ENCODE assay signal across 1 cellular context in genomic region chr10:32149257-32149955, GRCh38.
TF ChIP-seq lines count a peak whose summit lies in the region.

No MANE protein-coding gene starts in this region.

TF ChIP-seq in GM12878, 131 proteins besides CTCF, POLR2A, EP300 and RAD21 (continued from another document and continues in another):
- TF ChIP-seq, protein P1, sequence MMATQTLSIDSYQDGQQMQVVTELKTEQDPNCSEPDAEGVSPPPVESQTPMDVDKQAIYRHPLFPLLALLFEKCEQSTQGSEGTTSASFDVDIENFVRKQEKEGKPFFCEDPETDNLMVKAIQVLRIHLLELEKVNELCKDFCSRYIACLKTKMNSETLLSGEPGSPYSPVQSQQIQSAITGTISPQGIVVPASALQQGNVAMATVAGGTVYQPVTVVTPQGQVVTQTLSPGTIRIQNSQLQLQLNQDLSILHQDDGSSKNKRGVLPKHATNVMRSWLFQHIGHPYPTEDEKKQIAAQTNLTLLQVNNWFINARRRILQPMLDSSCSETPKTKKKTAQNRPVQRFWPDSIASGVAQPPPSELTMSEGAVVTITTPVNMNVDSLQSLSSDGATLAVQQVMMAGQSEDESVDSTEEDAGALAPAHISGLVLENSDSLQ (IDR thresholded peaks at IDR 0.05): peak; percentile 86
- TF ChIP-seq MEF2B (IDR thresholded peaks at IDR 0.05; ENCODE audit: partially characterized antibody, poor library complexity, severe bottlenecking): no peak
- TF ChIP-seq, protein P2, sequence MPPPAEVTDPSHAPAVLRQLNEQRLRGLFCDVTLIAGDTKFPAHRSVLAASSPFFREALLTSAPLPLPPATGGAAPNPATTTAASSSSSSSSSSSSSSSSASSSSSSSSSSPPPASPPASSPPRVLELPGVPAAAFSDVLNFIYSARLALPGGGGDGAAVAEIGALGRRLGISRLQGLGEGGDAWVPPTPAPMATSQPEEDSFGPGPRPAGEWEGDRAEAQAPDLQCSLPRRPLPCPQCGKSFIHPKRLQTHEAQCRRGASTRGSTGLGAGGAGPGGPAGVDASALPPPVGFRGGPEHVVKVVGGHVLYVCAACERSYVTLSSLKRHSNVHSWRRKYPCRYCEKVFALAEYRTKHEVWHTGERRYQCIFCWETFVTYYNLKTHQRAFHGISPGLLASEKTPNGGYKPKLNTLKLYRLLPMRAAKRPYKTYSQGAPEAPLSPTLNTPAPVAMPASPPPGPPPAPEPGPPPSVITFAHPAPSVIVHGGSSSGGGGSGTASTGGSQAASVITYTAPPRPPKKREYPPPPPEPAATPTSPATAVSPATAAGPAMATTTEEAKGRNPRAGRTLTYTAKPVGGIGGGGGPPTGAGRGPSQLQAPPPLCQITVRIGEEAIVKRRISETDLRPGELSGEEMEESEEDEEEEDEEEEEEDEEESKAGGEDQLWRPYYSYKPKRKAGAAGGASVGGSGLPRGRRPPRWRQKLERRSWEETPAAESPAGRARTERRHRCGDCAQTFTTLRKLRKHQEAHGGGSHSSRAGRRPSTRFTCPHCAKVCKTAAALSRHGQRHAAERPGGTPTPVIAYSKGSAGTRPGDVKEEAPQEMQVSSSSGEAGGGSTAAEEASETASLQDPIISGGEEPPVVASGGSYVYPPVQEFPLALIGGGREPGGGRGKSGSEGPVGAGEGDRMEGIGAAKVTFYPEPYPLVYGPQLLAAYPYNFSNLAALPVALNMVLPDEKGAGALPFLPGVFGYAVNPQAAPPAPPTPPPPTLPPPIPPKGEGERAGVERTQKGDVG (CRISPR knock-in tag; IDR thresholded peaks at IDR 0.05): no peak
- peak; percentile 66; the same call in 1 of the 2 replicates for TF ChIP-seq FOXM1 (IDR thresholded peaks at IDR 0.05; ENCODE audit: low read depth, low read length)
- TF ChIP-seq, protein P3, sequence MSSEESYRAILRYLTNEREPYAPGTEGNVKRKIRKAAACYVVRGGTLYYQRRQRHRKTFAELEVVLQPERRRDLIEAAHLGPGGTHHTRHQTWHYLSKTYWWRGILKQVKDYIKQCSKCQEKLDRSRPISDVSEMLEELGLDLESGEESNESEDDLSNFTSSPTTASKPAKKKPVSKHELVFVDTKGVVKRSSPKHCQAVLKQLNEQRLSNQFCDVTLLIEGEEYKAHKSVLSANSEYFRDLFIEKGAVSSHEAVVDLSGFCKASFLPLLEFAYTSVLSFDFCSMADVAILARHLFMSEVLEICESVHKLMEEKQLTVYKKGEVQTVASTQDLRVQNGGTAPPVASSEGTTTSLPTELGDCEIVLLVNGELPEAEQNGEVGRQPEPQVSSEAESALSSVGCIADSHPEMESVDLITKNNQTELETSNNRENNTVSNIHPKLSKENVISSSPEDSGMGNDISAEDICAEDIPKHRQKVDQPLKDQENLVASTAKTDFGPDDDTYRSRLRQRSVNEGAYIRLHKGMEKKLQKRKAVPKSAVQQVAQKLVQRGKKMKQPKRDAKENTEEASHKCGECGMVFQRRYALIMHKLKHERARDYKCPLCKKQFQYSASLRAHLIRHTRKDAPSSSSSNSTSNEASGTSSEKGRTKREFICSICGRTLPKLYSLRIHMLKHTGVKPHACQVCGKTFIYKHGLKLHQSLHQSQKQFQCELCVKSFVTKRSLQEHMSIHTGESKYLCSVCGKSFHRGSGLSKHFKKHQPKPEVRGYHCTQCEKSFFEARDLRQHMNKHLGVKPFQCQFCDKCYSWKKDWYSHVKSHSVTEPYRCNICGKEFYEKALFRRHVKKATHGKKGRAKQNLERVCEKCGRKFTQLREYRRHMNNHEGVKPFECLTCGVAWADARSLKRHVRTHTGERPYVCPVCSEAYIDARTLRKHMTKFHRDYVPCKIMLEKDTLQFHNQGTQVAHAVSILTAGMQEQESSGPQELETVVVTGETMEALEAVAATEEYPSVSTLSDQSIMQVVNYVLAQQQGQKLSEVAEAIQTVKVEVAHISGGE (CRISPR knock-in tag; IDR thresholded peaks at IDR 0.05): no peak
- no peak for TF ChIP-seq STAT3 (IDR thresholded peaks at IDR 0.05; ENCODE audit: low read depth, low read length)
- TF ChIP-seq NR2C2 (IDR thresholded peaks at IDR 0.05; ENCODE audit: borderline replicate concordance, control insufficient read depth, insufficient read length, low read depth): no peak
- TF ChIP-seq, protein P4, sequence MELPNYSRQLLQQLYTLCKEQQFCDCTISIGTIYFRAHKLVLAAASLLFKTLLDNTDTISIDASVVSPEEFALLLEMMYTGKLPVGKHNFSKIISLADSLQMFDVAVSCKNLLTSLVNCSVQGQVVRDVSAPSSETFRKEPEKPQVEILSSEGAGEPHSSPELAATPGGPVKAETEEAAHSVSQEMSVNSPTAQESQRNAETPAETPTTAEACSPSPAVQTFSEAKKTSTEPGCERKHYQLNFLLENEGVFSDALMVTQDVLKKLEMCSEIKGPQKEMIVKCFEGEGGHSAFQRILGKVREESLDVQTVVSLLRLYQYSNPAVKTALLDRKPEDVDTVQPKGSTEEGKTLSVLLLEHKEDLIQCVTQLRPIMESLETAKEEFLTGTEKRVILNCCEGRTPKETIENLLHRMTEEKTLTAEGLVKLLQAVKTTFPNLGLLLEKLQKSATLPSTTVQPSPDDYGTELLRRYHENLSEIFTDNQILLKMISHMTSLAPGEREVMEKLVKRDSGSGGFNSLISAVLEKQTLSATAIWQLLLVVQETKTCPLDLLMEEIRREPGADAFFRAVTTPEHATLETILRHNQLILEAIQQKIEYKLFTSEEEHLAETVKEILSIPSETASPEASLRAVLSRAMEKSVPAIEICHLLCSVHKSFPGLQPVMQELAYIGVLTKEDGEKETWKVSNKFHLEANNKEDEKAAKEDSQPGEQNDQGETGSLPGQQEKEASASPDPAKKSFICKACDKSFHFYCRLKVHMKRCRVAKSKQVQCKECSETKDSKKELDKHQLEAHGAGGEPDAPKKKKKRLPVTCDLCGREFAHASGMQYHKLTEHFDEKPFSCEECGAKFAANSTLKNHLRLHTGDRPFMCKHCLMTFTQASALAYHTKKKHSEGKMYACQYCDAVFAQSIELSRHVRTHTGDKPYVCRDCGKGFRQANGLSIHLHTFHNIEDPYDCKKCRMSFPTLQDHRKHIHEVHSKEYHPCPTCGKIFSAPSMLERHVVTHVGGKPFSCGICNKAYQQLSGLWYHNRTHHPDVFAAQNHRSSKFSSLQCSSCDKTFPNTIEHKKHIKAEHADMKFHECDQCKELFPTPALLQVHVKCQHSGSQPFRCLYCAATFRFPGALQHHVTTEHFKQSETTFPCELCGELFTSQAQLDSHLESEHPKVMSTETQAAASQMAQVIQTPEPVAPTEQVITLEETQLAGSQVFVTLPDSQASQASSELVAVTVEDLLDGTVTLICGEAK (IDR thresholded peaks at IDR 0.05; ENCODE audit: borderline replicate concordance): no peak
- TF ChIP-seq PAX8 (IDR thresholded peaks at IDR 0.05): no peak
- no peak for TF ChIP-seq ASH2L (IDR thresholded peaks at IDR 0.05; ENCODE audit: borderline replicate concordance, low read depth)
- 0 out of 2 replicates have a peak, but pooled peaks have one; percentile 30 for TF ChIP-seq NFIC (IDR thresholded peaks at IDR 0.05; ENCODE audit: low read depth, low read length)
- peak in 1 of 2 experiments; percentile 53; a peak in 3 of 4 replicates for TF ChIP-seq IKZF2 (IDR thresholded peaks at IDR 0.05)
- TF ChIP-seq GABPA (IDR thresholded peaks at IDR 0.05; ENCODE audit: low read depth): no peak
- TF ChIP-seq RCOR1 (conservative IDR thresholded peaks at IDR 0.05; ENCODE audit: low read depth, low read length): no peak
- peak; percentile 37 for TF ChIP-seq SKIL (IDR thresholded peaks at IDR 0.05; ENCODE audit: low read depth, poor library complexity, severe bottlenecking)
- no peak for TF ChIP-seq CBX5 (IDR thresholded peaks at IDR 0.05; ENCODE audit: low read depth)
- no peak for TF ChIP-seq SMAD5 (IDR thresholded peaks at IDR 0.05; ENCODE audit: low read depth)
- no peak for TF ChIP-seq E2F4 (IDR thresholded peaks at IDR 0.05; ENCODE audit: low read depth, low read length)
- 0 out of 2 replicates have a peak, but pooled peaks have one; percentile 66 for TF ChIP-seq CREB1 (IDR thresholded peaks at IDR 0.05; ENCODE audit: low read depth)
- 0 out of 2 replicates have a peak, but pooled peaks have one; percentile 40 for TF ChIP-seq CBFB (IDR thresholded peaks at IDR 0.05; ENCODE audit: low read depth)
- no peak for TF ChIP-seq CBX3 (IDR thresholded peaks at IDR 0.05; ENCODE audit: borderline replicate concordance, low read depth)
- no peak for TF ChIP-seq ESRRA (IDR thresholded peaks at IDR 0.05; ENCODE audit: low read length)
- TF ChIP-seq ETV6 (conservative IDR thresholded peaks at IDR 0.05 in 1 of 2, IDR thresholded peaks at IDR 0.05 in 1 of 2; ENCODE audit: borderline replicate concordance in 1 of 2, low read depth in 1 of 2): 0 out of 4 replicates have a peak, but pooled peaks of 1 of the 2 experiments have one; percentile 8
- 0 out of 2 replicates have a peak, but pooled peaks have one; percentile 14 for TF ChIP-seq MEF2A (IDR thresholded peaks at IDR 0.05; ENCODE audit: insufficient read depth, low read depth, low read length)
- TF ChIP-seq IRF4 (IDR thresholded peaks at IDR 0.05; ENCODE audit: low read depth, low read length): peak; percentile 96
- TF ChIP-seq, protein P5, sequence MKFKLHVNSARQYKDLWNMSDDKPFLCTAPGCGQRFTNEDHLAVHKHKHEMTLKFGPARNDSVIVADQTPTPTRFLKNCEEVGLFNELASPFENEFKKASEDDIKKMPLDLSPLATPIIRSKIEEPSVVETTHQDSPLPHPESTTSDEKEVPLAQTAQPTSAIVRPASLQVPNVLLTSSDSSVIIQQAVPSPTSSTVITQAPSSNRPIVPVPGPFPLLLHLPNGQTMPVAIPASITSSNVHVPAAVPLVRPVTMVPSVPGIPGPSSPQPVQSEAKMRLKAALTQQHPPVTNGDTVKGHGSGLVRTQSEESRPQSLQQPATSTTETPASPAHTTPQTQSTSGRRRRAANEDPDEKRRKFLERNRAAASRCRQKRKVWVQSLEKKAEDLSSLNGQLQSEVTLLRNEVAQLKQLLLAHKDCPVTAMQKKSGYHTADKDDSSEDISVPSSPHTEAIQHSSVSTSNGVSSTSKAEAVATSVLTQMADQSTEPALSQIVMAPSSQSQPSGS (IDR thresholded peaks at IDR 0.05; ENCODE audit: low read length): 0 out of 2 replicates have a peak, but pooled peaks have one; percentile 48
- peak; percentile 54; the same call in 1 of the 2 replicates for TF ChIP-seq NBN (IDR thresholded peaks at IDR 0.05)
- no peak for TF ChIP-seq MTA3 (IDR thresholded peaks at IDR 0.05; ENCODE audit: borderline replicate concordance, low read length)
- TF ChIP-seq ATF7 (IDR thresholded peaks at IDR 0.05; ENCODE audit: low read depth): peak; percentile 86
- TF ChIP-seq ZSCAN29 (IDR thresholded peaks at IDR 0.05): no peak
- TF ChIP-seq EED (IDR thresholded peaks at IDR 0.05; ENCODE audit: low read depth): peak; percentile 61
- TF ChIP-seq RELA (IDR thresholded peaks at IDR 0.05; ENCODE audit: borderline replicate concordance, partially characterized antibody): no peak
- peak; percentile 69; the same call in 1 of the 2 replicates for TF ChIP-seq BCL11A (IDR thresholded peaks at IDR 0.05; ENCODE audit: low read depth, low read length)
- TF ChIP-seq ELK1 (IDR thresholded peaks at IDR 0.05; ENCODE audit: low read depth, low read length): no peak
- peak; percentile 64; the same call in 1 of the 2 replicates for TF ChIP-seq PAX5 (IDR thresholded peaks at IDR 0.05; ENCODE audit: borderline replicate concordance, low read depth, low read length)
- peak; percentile 64; the same call in 1 of the 2 replicates for TF ChIP-seq DPF2 (IDR thresholded peaks at IDR 0.05)
- TF ChIP-seq POLR2AphosphoS5 (IDR thresholded peaks at IDR 0.05; ENCODE audit: low read length): no peak
- no peak for TF ChIP-seq SMAD1 (IDR thresholded peaks at IDR 0.05; ENCODE audit: low read depth, partially characterized antibody)
- peak; percentile 94 for TF ChIP-seq TCF3 (IDR thresholded peaks at IDR 0.05; ENCODE audit: borderline replicate concordance, insufficient read depth, low read depth, low read length)
- TF ChIP-seq YY1 (IDR thresholded peaks at IDR 0.05; ENCODE audit: low read depth, low read length): 0 out of 2 replicates have a peak, but pooled peaks have one; percentile 45
- TF ChIP-seq CREM (IDR thresholded peaks at IDR 0.05; ENCODE audit: low read depth): peak; percentile 71
- TF ChIP-seq SP1 (IDR thresholded peaks at IDR 0.05; ENCODE audit: low read depth, low read length): no peak
- no peak for TF ChIP-seq RB1 (IDR thresholded peaks at IDR 0.05; ENCODE audit: borderline replicate concordance)
- TF ChIP-seq HSF1 (IDR thresholded peaks at IDR 0.05; ENCODE audit: low read depth, low read length): no peak
